Comparison of ENCODE assay signal across 9 cellular contexts in genomic region chr2:210195066-210195852, GRCh38. TPM values are rescaled to one million over a fixed set of nuclear protein-coding genes. Genes with fewer than 3 reads are reported as not detected.
A peak's percentile ranks its signal among the peaks of the same experiment; 100 is the strongest.
DNase-seq lines count a peak whose midpoint lies in the region; ATAC-seq, FAIRE-seq and TF ChIP-seq lines count a peak whose summit lies in the region.
"Had no signal": no experiment of that assay in that cellular context is flagged by ENCODE, and none has a peak within 500 bp of the region (broad histone marks: within the 10 kb centered on the region; RNA-seq: fewer than 3 reads in every experiment).

No MANE protein-coding gene starts in this region.

- no peak for TF ChIP-seq POLR2A in HCT116 (IDR thresholded peaks at IDR 0.05; ENCODE audit: borderline replicate concordance, extremely low read depth, insufficient read depth, insufficient read length)
- TF ChIP-seq POLR2A in K562 (conservative IDR thresholded peaks at IDR 0.05) = no peak
- no peak for TF ChIP-seq POLR2A in thyroid gland (IDR thresholded peaks at IDR 0.05)

- 0% methylated on average over 8 of the region's 8 CpGs for WGBS in K562 (ENCODE audit: insufficient coverage, low coverage, missing lambda C conversion rate)
- 22 to 36% methylated on average over 8 of the region's 8 CpGs for WGBS in thyroid gland, 2 donors

- H3K27me3 ChIP-seq in HCT116 (ENCODE audit: insufficient read depth, low read length) (no peaks in the 10 kb centered on the region), K562 (ENCODE audit: control insufficient read depth in 2 of 2, insufficient read depth in 2 of 2, low read length in 2 of 2) (no peaks in the 10 kb centered on the region), thyroid gland (no peaks in the 10 kb centered on the region)

- H3K27ac ChIP-seq in HCT116 (ENCODE audit: low read depth, low read length) (no peak overlapping the region), K562 (ENCODE audit: extremely low read depth, low read depth, low read length) (no peak overlapping the region), thyroid gland (no peak overlapping the region)

- intact Hi-C loops in HCT116 (cut with micrococcal nuclease) (loop anchor here (1.0 to 10.0 kb wide), 7 partner anchors 122 to 1798 kb away; partner anchors contain the start of gene MAP2), K562 (cut with micrococcal nuclease) (loop anchor here (1.0 to 10.0 kb wide), 5 partner anchors 122 to 1800 kb away; partner anchors contain the start of gene MAP2), thyroid gland (cut with DNase I) (loop anchor here (5.0 kb wide), 1 partner anchor 218 kb away; no protein-coding TSS in a partner anchor)

- H2AFZ ChIP-seq in HCT116 (ENCODE audit: low read depth, low read length, poor library complexity, severe bottlenecking) (peak overlapping the region; percentile 98), K562 (ENCODE audit: low read depth, low read length) (no peak overlapping the region)

- peaks cover 0 to 5% of the 10 kb centered on the region in 2 experiments; a peak in 1 of 4 replicates for H3K4me1 ChIP-seq in HCT116 (ENCODE audit: control insufficient read depth in 1 of 2, insufficient read depth in 2 of 2, low read length in 2 of 2)
- no peaks in the 10 kb centered on the region for H3K4me1 ChIP-seq in K562 (replicated peaks in 1 of 2; ENCODE audit: control insufficient read depth in 2 of 2, insufficient read depth in 2 of 2, low read length in 2 of 2)
- H3K4me1 ChIP-seq in thyroid gland = peaks cover 17 to 19% of the 10 kb centered on the region in 2 donors

- H3K9me3 ChIP-seq in HCT116 (ENCODE audit: control insufficient read depth in 1 of 2, insufficient read depth in 1 of 2, low read depth in 1 of 2, low read length in 2 of 2) (no peaks in the 10 kb centered on the region), K562 (replicated peaks; ENCODE audit: control insufficient read depth, insufficient read depth, low read depth, low read length) (no peaks in the 10 kb centered on the region), thyroid gland (no peaks in the 10 kb centered on the region)

- TF ChIP-seq RAD21 in HCT116 (IDR thresholded peaks at IDR 0.05; ENCODE audit: low read depth) (peak; percentile 86), K562 (CRISPR knock-in tag; conservative IDR thresholded peaks at IDR 0.05 in 1 of 2, IDR thresholded peaks at IDR 0.05 in 1 of 2) (peak; percentile 76 to 86)

- peak overlapping the region; percentile 78 for H3K4me2 ChIP-seq in HCT116 (ENCODE audit: low read length)
- H3K4me2 ChIP-seq in K562 (ENCODE audit: insufficient read depth, low read length) = no peak overlapping the region

- no peak for TF ChIP-seq EP300 in K562 (IDR thresholded peaks at IDR 0.05; ENCODE audit: low read length)

- no peaks in the 10 kb centered on the region for H3K9me2 ChIP-seq in HCT116 (ENCODE audit: insufficient read depth)

- RAD21 ChIA-PET in HCT116 (lab: Charles Lee; ENCODE audit: low non-redundant PET in 1 of 2, low total read pairs in 2 of 2, uncharacterized antibody in 2 of 2, unreplicated experiment in 2 of 2) = interaction anchor here (0.7 to 1.1 kb wide), 3 partner anchors 218 to 399 kb away, joined by 3 read pairs; no protein-coding TSS in a partner anchor

- H3K36me3 ChIP-seq in HCT116 (ENCODE audit: control insufficient read depth in 1 of 2, insufficient read depth in 2 of 2, low read length in 2 of 2) (no peaks in the 10 kb centered on the region), K562 (ENCODE audit: control insufficient read depth, insufficient read depth, low read length) (no peaks in the 10 kb centered on the region), thyroid gland (no peaks in the 10 kb centered on the region)

- H3K9me1 ChIP-seq in K562 (ENCODE audit: control insufficient read depth, insufficient read depth, low read length) = no peaks in the 10 kb centered on the region

- H3K79me2 ChIP-seq in HCT116 (ENCODE audit: insufficient read depth, low read length) (no peaks in the 10 kb centered on the region), K562 (ENCODE audit: control insufficient read depth, insufficient read depth, low read length) (no peaks in the 10 kb centered on the region)

- DNase-seq in DMS114 treated with DMSO at 0.1 percent for 48 hours (lab: John Stamatoyannopoulos, UW; ENCODE audit: unreplicated experiment) (peak; percentile 36), HCT116 (ENCODE audit: low read depth, low spot score) (peak; percentile 38), NCI-H446 treated with DMSO at 0.1 percent for 48 hours (lab: John Stamatoyannopoulos, UW) (peak; percentile 39), K562 (ENCODE audit: extremely low read depth in 1 of 4, low spot score in 3 of 4) (peak; percentile 12 to 36 (median 24)), kidney glomerular epithelial cell (lab: John Stamatoyannopoulos, UW) (peak; percentile 53), thyroid gland (no peak), epidermal melanocyte (ENCODE audit: insufficient read length, low spot score) (no peak)

- in situ Hi-C loops in K562 (cut with MboI) = loop anchor here (5.0 to 25.0 kb wide), 2 partner anchors 218 to 1808 kb away; no protein-coding TSS in a partner anchor

- H4K20me1 ChIP-seq in HCT116 (ENCODE audit: insufficient read depth) = no peaks in the 10 kb centered on the region
- H4K20me1 ChIP-seq in K562 (replicated peaks; ENCODE audit: control insufficient read depth, insufficient read depth, low read length) = no peaks in the 10 kb centered on the region

- H3K9ac ChIP-seq in HCT116 (ENCODE audit: low read length) (peak overlapping the region; percentile 27), K562 (ENCODE audit: insufficient read depth in 1 of 2, low read depth in 2 of 2, low read length in 2 of 2) (no peak overlapping the region)

- CTCF ChIA-PET in HCT116 (lab: Charles Lee) = interaction anchor here (0.9 to 1.6 kb wide), 3 partner anchors 24 to 218 kb away, joined by 3 to 9 read pairs (median 6); partner anchors contain the start of gene KANSL1L
- CTCF ChIA-PET in K562 (lab: Yijun Ruan, JAX; ENCODE audit: low intra/inter-chr PET ratio) = interaction anchor here (0.9 to 2.4 kb wide), 5 partner anchors 122 to 772 kb away, joined by 3 to 28 read pairs (median 4); no protein-coding TSS in a partner anchor

- FAIRE-seq in K562 (lab: Jason Lieb, UNC) = peak; percentile 44

- BruUV-seq in HCT116 (replicated peaks; lab: Mats Ljungman, UMichigan) = no TSS peak
- BruUV-seq in K562 (replicated peaks; lab: Mats Ljungman, UMichigan) = no TSS peak

- TF ChIP-seq CTCF in HCT116 (IDR thresholded peaks at IDR 0.05 in 2 of 3, conservative IDR thresholded peaks at IDR 0.05 in 1 of 3; ENCODE audit: borderline replicate concordance in 1 of 3, insufficient read depth in 1 of 3, low read depth in 2 of 3, low read length in 2 of 3) (peak; percentile 48 to 85 (median 75); a peak in 5 of 6 replicates), K562 (IDR thresholded peaks at IDR 0.05 in 2 of 3, conservative IDR thresholded peaks at IDR 0.05 in 1 of 3; ENCODE audit: insufficient read depth in 2 of 3, low read depth in 1 of 3, low read length in 3 of 3) (peak; percentile 30 to 74 (median 34); a peak in 3 of 6 replicates), thyroid gland (IDR thresholded peaks at IDR 0.05) (peak; percentile 34 to 72 (median 58))

- H3K4me3 ChIP-seq in HCT116 (replicated peaks in 1 of 2; ENCODE audit: low read depth in 1 of 2, low read length in 2 of 2) (peak overlapping the region; percentile 37 to 50), K562 (no peak overlapping the region), thyroid gland (replicated peaks in 1 of 3) (no peak overlapping the region)

- POLR2A ChIA-PET in HCT116 (lab: Charles Lee) = no interaction called here
- POLR2A ChIA-PET in K562 (lab: Yijun Ruan, JAX) = no interaction called here

- ATAC-seq in HCT116 (peak; percentile 77), K562 (peak; percentile 51; the same call in 2 of the 3 replicates), GM21576 (IDR thresholded peaks at IDR 0.05; ENCODE audit: unreplicated experiment) (no peak)

RNA-seq across cellular contexts. Expression of gene KANSL1L, which starts 24.1 kb away (rescaled TPM):
- 6.7 TPM for total RNA-seq in HCT116 (2021; ENCODE audit: unreplicated experiment)
- polyA plus RNA-seq in HCT116 (2012) = 1.3 and 2.1 TPM in 2 replicates
- 3.8 and 10.3 TPM in 2 replicates for total RNA-seq in K562 (2011; cell fraction: chromatin; rRNA removed; ENCODE audit: low replicate concordance)
- 2.2 and 3.0 TPM in 2 replicates for total RNA-seq in K562 (2011; cell fraction: nucleolus; rRNA removed)
- total RNA-seq in K562 (2011; cell fraction: nucleoplasm; rRNA removed) = 4.7 and 9.7 TPM in 2 replicates
- total RNA-seq in K562 (2014; rRNA removed) = 1.3 TPM in 2 replicates
- 2.7 and 3.8 TPM in 2 replicates for total RNA-seq in K562 (2014; rRNA removed; fragmentation: Illumina TruSeq; extraction: Trizol)
- total RNA-seq in K562 (2015; rRNA removed; fragmentation: Illumina TruSeq; extraction: Trizol) = 3.8 and 4.6 TPM in 2 replicates
- 2.2 and 2.8 TPM in 2 replicates for total RNA-seq in K562 (2021)
- 5.2 and 6.7 TPM in 2 replicates for polyA plus RNA-seq in K562 (2011; rRNA removed)
- 0.91 and 2.4 TPM in 2 replicates for polyA plus RNA-seq in K562 (2011; cell fraction: cytosol; rRNA removed)
- 5.1 and 5.3 TPM in 2 replicates for polyA plus RNA-seq in K562 (2011; cell fraction: nucleus; rRNA removed)
- 2.1 and 4.4 TPM in 2 replicates for polyA plus RNA-seq in K562 (2012)
- 2.7 and 3.5 TPM in 2 replicates for polyA plus RNA-seq in K562 (2014; fragmentation: Illumina TruSeq; extraction: Trizol)
- polyA plus RNA-seq in K562 (2014; fragmentation: Nextera tagmentation; extraction: Ambion mirVana) = 1 to 10 TPM; 1.3 to 1.4 TPM
- 2.4 and 3.2 TPM in 2 replicates for polyA plus RNA-seq in K562 (2014; rRNA removed)
- polyA minus RNA-seq in K562 (2011; rRNA and poly(A)+ RNA removed) = 6.7 and 6.9 TPM in 2 replicates
- polyA minus RNA-seq in K562 (2011; cell fraction: cytosol; rRNA and poly(A)+ RNA removed) = 1.1 and 2.2 TPM in 2 replicates
- polyA minus RNA-seq in K562 (2011; cell fraction: nucleus; rRNA and poly(A)+ RNA removed) = 3.9 and 5.6 TPM in 2 replicates
- total RNA-seq in thyroid gland = 100 to 1,000 TPM in 2 of 4 donors, 10 to 100 TPM in 2; 75.8 to 154 (median 96.9) TPM

RNA-seq across cellular contexts. Expression of gene ACADL, which starts 30.0 kb away (rescaled TPM):
- not detected for total RNA-seq in HCT116 (2021; ENCODE audit: unreplicated experiment)
- not detected in 2 replicates for polyA plus RNA-seq in HCT116 (2012)
- total RNA-seq in K562 (2011; cell fraction: chromatin; rRNA removed; ENCODE audit: low replicate concordance) = not detected in 2 replicates
- not detected in 2 replicates for total RNA-seq in K562 (2011; cell fraction: nucleolus; rRNA removed)
- total RNA-seq in K562 (2011; cell fraction: nucleoplasm; rRNA removed) = not detected in 2 replicates
- not detected in 2 replicates for total RNA-seq in K562 (2014; rRNA removed)
- total RNA-seq in K562 (2014; rRNA removed; fragmentation: Illumina TruSeq; extraction: Trizol) = not detected in 2 replicates
- total RNA-seq in K562 (2015; rRNA removed; fragmentation: Illumina TruSeq; extraction: Trizol) = not detected in 2 replicates
- total RNA-seq in K562 (2021) = 0.07 TPM in 1 of 2 replicates, not detected in the other
- not detected in 2 replicates for polyA plus RNA-seq in K562 (2011; rRNA removed)
- not detected in 2 replicates for polyA plus RNA-seq in K562 (2011; cell fraction: cytosol; rRNA removed)
- not detected in 2 replicates for polyA plus RNA-seq in K562 (2011; cell fraction: nucleus; rRNA removed)
- not detected in 2 replicates for polyA plus RNA-seq in K562 (2012)
- polyA plus RNA-seq in K562 (2014; fragmentation: Illumina TruSeq; extraction: Trizol) = not detected in 2 replicates
- polyA plus RNA-seq in K562 (2014; fragmentation: Nextera tagmentation; extraction: Ambion mirVana) = not detected
- polyA plus RNA-seq in K562 (2014; rRNA removed) = not detected in 2 replicates
- not detected in 2 replicates for polyA minus RNA-seq in K562 (2011; rRNA and poly(A)+ RNA removed)
- not detected in 2 replicates for polyA minus RNA-seq in K562 (2011; cell fraction: cytosol; rRNA and poly(A)+ RNA removed)
- not detected in 2 replicates for polyA minus RNA-seq in K562 (2011; cell fraction: nucleus; rRNA and poly(A)+ RNA removed)
- 100 to 1,000 TPM in 2 of 4 donors, 10 to 100 TPM in 2; 72.7 to 133 (median 111) TPM for total RNA-seq in thyroid gland
- total RNA-seq: mononuclear cell had no signal

Comparison
In these comparisons a context has a peak if more than half of its experiments do, and no peak if none do; other contexts are left out.
1. DNase-seq: peak in DMS114 treated with DMSO at 0.1 percent for 48 hours (single experiment), HCT116 (single experiment), NCI-H446 treated with DMSO at 0.1 percent for 48 hours (single experiment), K562 (4 of 4) and kidney glomerular epithelial cell (single experiment); none in thyroid gland (0 of 2) and epidermal melanocyte (single experiment).
2. H3K4me3 ChIP-seq: peak in HCT116 (2 of 2); none in K562 (single experiment) and thyroid gland (0 of 3).
3. RNA of gene KANSL1L, which starts 24.1 kb away (total RNA-seq): 75.8 to 154 TPM in thyroid gland; 6.7 TPM in HCT116 (single experiment) and 1.3 to 10.3 TPM in K562; every median in the first group is over 4 times any median in the second.
4. RNA of gene ACADL, which starts 30.0 kb away (total RNA-seq): 72.7 to 133 TPM in thyroid gland; not detected in HCT116 (single experiment) and 0.07 TPM in K562; every median in the first group is over 10 times any median in the second.
5. Peak in every context shown above with its lines, with median percentiles within 50 percentile points of each other: CTCF ChIP-seq.